In genomic region chr17:34961093-34961911, GRCh38 we compare ENCODE assay signal across 1 cellular context.
TF ChIP-seq lines count a peak whose summit lies in the region.

A gene with protein sequence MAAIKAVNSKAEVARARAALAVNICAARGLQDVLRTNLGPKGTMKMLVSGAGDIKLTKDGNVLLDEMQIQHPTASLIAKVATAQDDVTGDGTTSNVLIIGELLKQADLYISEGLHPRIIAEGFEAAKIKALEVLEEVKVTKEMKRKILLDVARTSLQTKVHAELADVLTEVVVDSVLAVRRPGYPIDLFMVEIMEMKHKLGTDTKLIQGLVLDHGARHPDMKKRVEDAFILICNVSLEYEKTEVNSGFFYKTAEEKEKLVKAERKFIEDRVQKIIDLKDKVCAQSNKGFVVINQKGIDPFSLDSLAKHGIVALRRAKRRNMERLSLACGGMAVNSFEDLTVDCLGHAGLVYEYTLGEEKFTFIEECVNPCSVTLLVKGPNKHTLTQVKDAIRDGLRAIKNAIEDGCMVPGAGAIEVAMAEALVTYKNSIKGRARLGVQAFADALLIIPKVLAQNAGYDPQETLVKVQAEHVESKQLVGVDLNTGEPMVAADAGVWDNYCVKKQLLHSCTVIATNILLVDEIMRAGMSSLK (minus strand): TSS chr17:34961460. CDS start chr17:34961393, 67 bp downstream.
A gene with protein sequence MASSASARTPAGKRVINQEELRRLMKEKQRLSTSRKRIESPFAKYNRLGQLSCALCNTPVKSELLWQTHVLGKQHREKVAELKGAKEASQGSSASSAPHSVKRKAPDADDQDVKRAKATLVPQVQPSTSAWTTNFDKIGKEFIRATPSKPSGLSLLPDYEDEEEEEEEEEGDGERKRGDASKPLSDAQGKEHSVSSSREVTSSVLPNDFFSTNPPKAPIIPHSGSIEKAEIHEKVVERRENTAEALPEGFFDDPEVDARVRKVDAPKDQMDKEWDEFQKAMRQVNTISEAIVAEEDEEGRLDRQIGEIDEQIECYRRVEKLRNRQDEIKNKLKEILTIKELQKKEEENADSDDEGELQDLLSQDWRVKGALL (plus strand): TSS chr17:34961540. CDS start chr17:34961567, 27 bp downstream.

TF ChIP-seq in H1, 55 proteins besides CTCF, POLR2A, EP300 and RAD21 (continued from another document):
- peak; percentile 55; the same call in 1 of the 2 replicates for TF ChIP-seq ATF3 (IDR thresholded peaks at IDR 0.05; ENCODE audit: insufficient read depth, low read depth, low read length)
- TF ChIP-seq GABPA (IDR thresholded peaks at IDR 0.05; ENCODE audit: borderline replicate concordance, insufficient read depth, low read length), result peak; percentile 91; the same call in 1 of the 2 replicates
- peak; percentile 33; the same call in 1 of the 2 replicates for TF ChIP-seq ATF2 (IDR thresholded peaks at IDR 0.05; ENCODE audit: low read length)
- TF ChIP-seq TAF1 (IDR thresholded peaks at IDR 0.05; ENCODE audit: low read depth, low read length), result peak; percentile 99
- TF ChIP-seq SIN3A (conservative IDR thresholded peaks at IDR 0.05 in 1 of 2, IDR thresholded peaks at IDR 0.05 in 1 of 2; ENCODE audit: low read depth in 1 of 2, low read length in 2 of 2), result peak; percentile 41 to 78; a peak in 1 of 4 replicates
- TF ChIP-seq KDM5A (IDR thresholded peaks at IDR 0.05; ENCODE audit: low read length), result peak; percentile 100
- no peak for TF ChIP-seq MAFK (IDR thresholded peaks at IDR 0.05; ENCODE audit: low read depth, low read length)
- TF ChIP-seq CHD2 (IDR thresholded peaks at IDR 0.05; ENCODE audit: low read length), result peak; percentile 55; the same call in 1 of the 2 replicates
- TF ChIP-seq SAP30 (IDR thresholded peaks at IDR 0.05; ENCODE audit: insufficient read depth, insufficient replicate concordance, low read length), result peak; percentile 42
- TF ChIP-seq EZH2 (IDR thresholded peaks at IDR 0.05; ENCODE audit: low read depth, low read length, severe bottlenecking), result no peak
- TF ChIP-seq PHF8 (conservative IDR thresholded peaks at IDR 0.05; ENCODE audit: low read depth, low read length), result peak; percentile 94
- TF ChIP-seq RFX5 (IDR thresholded peaks at IDR 0.05; ENCODE audit: borderline replicate concordance, low read depth, low read length), result no peak
- no peak for TF ChIP-seq BCL11A (IDR thresholded peaks at IDR 0.05; ENCODE audit: low read depth in 2 of 2, low read length in 2 of 2)
- peak; percentile 63 for TF ChIP-seq TAF7 (optimal IDR thresholded peaks at IDR 0.05; ENCODE audit: borderline replicate concordance, low read depth, low read length)
- TF ChIP-seq KDM4A (IDR thresholded peaks at IDR 0.05; ENCODE audit: low read depth, low read length, severe bottlenecking), result peak; percentile 90
- TF ChIP-seq, protein P1, sequence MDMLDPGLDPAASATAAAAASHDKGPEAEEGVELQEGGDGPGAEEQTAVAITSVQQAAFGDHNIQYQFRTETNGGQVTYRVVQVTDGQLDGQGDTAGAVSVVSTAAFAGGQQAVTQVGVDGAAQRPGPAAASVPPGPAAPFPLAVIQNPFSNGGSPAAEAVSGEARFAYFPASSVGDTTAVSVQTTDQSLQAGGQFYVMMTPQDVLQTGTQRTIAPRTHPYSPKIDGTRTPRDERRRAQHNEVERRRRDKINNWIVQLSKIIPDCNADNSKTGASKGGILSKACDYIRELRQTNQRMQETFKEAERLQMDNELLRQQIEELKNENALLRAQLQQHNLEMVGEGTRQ (IDR thresholded peaks at IDR 0.05; ENCODE audit: low read length), result no peak
- no peak for TF ChIP-seq SIRT6 (IDR thresholded peaks at IDR 0.05; ENCODE audit: low read length)
- no peak for TF ChIP-seq EGR1 (IDR thresholded peaks at IDR 0.05; ENCODE audit: borderline replicate concordance, low read depth, low read length)
- peak; percentile 94 for TF ChIP-seq TBP (IDR thresholded peaks at IDR 0.05; ENCODE audit: low read depth, low read length)
- TF ChIP-seq GTF2F1 (IDR thresholded peaks at IDR 0.05; ENCODE audit: borderline replicate concordance, low read depth, low read length), result peak; percentile 91
- TF ChIP-seq SRF (IDR thresholded peaks at IDR 0.05; ENCODE audit: low read depth, low read length), result peak; percentile 46
- peak; percentile 96 for TF ChIP-seq CREB1 (IDR thresholded peaks at IDR 0.05)
- TF ChIP-seq YY1 (IDR thresholded peaks at IDR 0.05; ENCODE audit: low read depth, low read length), result peak; percentile 98
- peak; percentile 95 for TF ChIP-seq ASH2L (IDR thresholded peaks at IDR 0.05; ENCODE audit: low read length)
- peak; percentile 97 for TF ChIP-seq POLR2AphosphoS5 (IDR thresholded peaks at IDR 0.05; ENCODE audit: low read depth, low read length)
- TF ChIP-seq BACH1 (IDR thresholded peaks at IDR 0.05; ENCODE audit: low read length), result peak; percentile 79
